Comparison of ENCODE assay signal across 7 cellular contexts in the genomic region with DNA sequence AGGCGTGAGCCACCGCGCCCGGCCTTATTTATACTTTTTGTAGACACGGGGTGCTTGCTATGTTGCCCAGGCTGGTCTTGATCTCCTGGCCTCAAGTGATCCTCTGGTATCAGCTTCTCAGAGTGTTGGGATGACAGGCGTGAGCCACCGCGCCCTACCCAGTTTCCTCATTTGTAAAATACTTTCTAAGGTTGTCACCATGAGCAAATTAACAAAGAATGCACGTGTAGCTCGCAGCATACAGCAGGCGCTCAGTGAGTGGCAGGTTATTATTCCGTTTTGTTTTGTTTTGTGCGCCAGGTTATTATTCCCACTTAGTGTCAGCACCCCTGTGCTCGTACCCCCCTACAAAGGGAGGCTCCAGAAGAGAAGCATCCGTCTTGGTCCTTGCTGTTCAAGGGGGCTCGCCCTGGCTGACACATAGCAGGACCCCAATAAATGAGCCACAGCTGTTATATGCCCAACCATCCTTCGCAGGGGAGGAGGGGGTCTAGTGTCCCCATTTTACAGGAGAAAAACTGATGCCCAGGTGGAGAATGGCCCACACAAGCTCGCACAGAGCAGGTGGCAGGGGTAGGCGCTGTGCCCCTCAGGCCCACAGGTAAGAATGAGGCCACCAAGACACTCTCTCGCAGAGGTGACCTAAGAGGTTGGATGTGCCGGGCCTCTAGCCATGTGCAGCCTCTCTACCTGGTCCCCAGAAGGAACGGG. TPM values are rescaled to one million over a fixed set of nuclear protein-coding genes. Genes with fewer than 3 reads are reported as not detected.
DNase-seq lines count a peak whose midpoint lies in the region; ATAC-seq and TF ChIP-seq lines count a peak whose summit lies in the region.

No MANE protein-coding gene starts in this region.

- peak overlapping the region; percentile 39 for H3K4me3 ChIP-seq in H7 (ENCODE audit: insufficient read depth, low read depth, low read length)
- H3K4me3 ChIP-seq in esophagus squamous epithelium, result peak overlapping the region; percentile 72 to 84 (median 80)

- CTCF ChIA-PET in RWPE1 (lab: Yijun Ruan, JAX), result interaction anchor here (1.1 kb wide), 1 partner anchor 11 kb away, joined by 3 read pairs; no protein-coding TSS in a partner anchor

- intact Hi-C loops in esophagus squamous epithelium (cut with DNase I), result no loop called here
- intact Hi-C loops in sciatic nerve (cut with DNase I), result loop anchor here (10.0 kb wide), 1 partner anchor 55 kb away; a partner anchor contains a TSS

- no peak for DNase-seq in H7
- DNase-seq in RWPE1 (ENCODE audit: low spot score), result peak; percentile 75
- DNase-seq in esophagus squamous epithelium (lab: John Stamatoyannopoulos, UW), result no peak
- DNase-seq in sciatic nerve (ENCODE audit: low spot score), result no peak
- no peak for DNase-seq in HuH-7 (ENCODE audit: low spot score)
- DNase-seq in NCI-H2081 (lab: John Stamatoyannopoulos, UW), result no peak
- no peak for DNase-seq in T-helper 9 cell

- H3K27ac ChIP-seq in RWPE1, result peak overlapping the region; percentile 98
- peak overlapping the region; percentile 96 to 99 (median 97) for H3K27ac ChIP-seq in esophagus squamous epithelium

- POLR2A ChIA-PET in RWPE1 (lab: Yijun Ruan, JAX; ENCODE audit: low non-redundant PET), result no interaction called here

- H3K36me3 ChIP-seq in H7 (replicated peaks; ENCODE audit: control insufficient read depth, insufficient read depth, low read length), result peaks cover 14% of the 10 kb centered on the region
- peaks cover 11 to 45% (median 27%) of the 10 kb centered on the region in 3 donors for H3K36me3 ChIP-seq in esophagus squamous epithelium

- 47 to 53% methylated on average over 16 to 19 of the region's 22 CpGs for WGBS in esophagus squamous epithelium, 2 donors

- no peaks in the 10 kb centered on the region for H3K27me3 ChIP-seq in H7 (ENCODE audit: control insufficient read depth, insufficient read depth, low read length)
- H3K27me3 ChIP-seq in esophagus squamous epithelium, result no peaks in the 10 kb centered on the region

- no peaks in the 10 kb centered on the region for H3K9me3 ChIP-seq in esophagus squamous epithelium

- TF ChIP-seq POLR2A in esophagus squamous epithelium (IDR thresholded peaks at IDR 0.05), result no peak

- ATAC-seq in sciatic nerve, result peak; percentile 1

- H3K4me1 ChIP-seq in esophagus squamous epithelium, result peaks cover 44 to 59% (median 45%) of the 10 kb centered on the region in 3 donors

- TF ChIP-seq CTCF in RWPE1 (conservative IDR thresholded peaks at IDR 0.05; ENCODE audit: low read depth) (no peak), esophagus squamous epithelium (IDR thresholded peaks at IDR 0.05) (no peak)

RNA-seq across cellular contexts. Expression of a gene that starts 0.7 kb away (rescaled TPM):
- total RNA-seq in H7 (2014; rRNA removed; shearing (Covaris generic)), result 16.2 and 17.3 TPM in 2 replicates
- total RNA-seq in esophagus squamous epithelium, result 10 to 100 TPM in 1 of 4 donors, 1 to 10 TPM in 3; 5.5 to 16.1 (median 8.9) TPM
- total RNA-seq in sciatic nerve, result 15.5 TPM

RNA-seq across cellular contexts. Expression of a gene that starts 1.2 kb away (rescaled TPM):
- total RNA-seq in H7 (2014; rRNA removed; shearing (Covaris generic)), result 199 and 225 TPM in 2 replicates
- total RNA-seq in esophagus squamous epithelium (100 to 1,000 TPM; 190 to 344 (median 232) TPM), sciatic nerve (244 TPM)

RNA-seq across cellular contexts. Expression of a gene that starts 34.3 kb away (rescaled TPM):
- total RNA-seq in H7 (2014; rRNA removed; shearing (Covaris generic)), result 81.6 and 85.1 TPM in 2 replicates
- total RNA-seq in esophagus squamous epithelium, result 10 to 100 TPM; 25.7 to 30.3 (median 28.0) TPM
- total RNA-seq in sciatic nerve, result 21.4 TPM

RNA-seq across cellular contexts. Expression of a gene that starts 55.0 kb away (rescaled TPM):
- total RNA-seq in H7 (2014; rRNA removed; shearing (Covaris generic)), result 36.7 and 48.0 TPM in 2 replicates
- total RNA-seq in esophagus squamous epithelium (10 to 100 TPM; 17.9 to 34.0 (median 21.1) TPM), sciatic nerve (37.0 TPM)

RNA-seq across cellular contexts. Expression of a gene that starts 55.3 kb away (rescaled TPM):
- 13.1 and 14.4 TPM in 2 replicates for total RNA-seq in H7 (2014; rRNA removed; shearing (Covaris generic))
- total RNA-seq in esophagus squamous epithelium (10 to 100 TPM; 10.9 to 13.0 (median 11.9) TPM), sciatic nerve (13.4 TPM)
